Comparison of ENCODE assay signal across 7 cellular contexts in genomic region chr3:185960518-185961288, GRCh38. TPM values are rescaled to one million over a fixed set of nuclear protein-coding genes. Genes with fewer than 3 reads are reported as not detected.
DNase-seq lines count a peak whose midpoint lies in the region; ATAC-seq and TF ChIP-seq lines count a peak whose summit lies in the region.

No MANE protein-coding gene starts in this region.

- DNase-seq in HT1080 (ENCODE audit: low read depth): peak; percentile 40
- DNase-seq in left lobe of liver (ENCODE audit: low spot score): no peak
- DNase-seq in stimulated activated effector memory CD8-positive, alpha-beta T cell treated with anti-CD3 and anti-CD28 coated beads, Interleukin-12 subunit alpha, Interleukin-12 subunit beta, amount 100 ng/mL, for 72 hours (ENCODE audit: low spot score in 2 of 2): no peak
- no peak for DNase-seq in stimulated activated CD4-positive, alpha-beta T cell treated with anti-CD3 and anti-CD28 coated beads, Interleukin-4, amount 100 ng/mL, for 1 hour
- DNase-seq in NCI-H345 treated with DMSO at 0.1 percent for 48 hours (lab: John Stamatoyannopoulos, UW; ENCODE audit: unreplicated experiment): no peak
- no peak for DNase-seq in KG1 (lab: John Stamatoyannopoulos, UW)

- peak overlapping the region; percentile 50 for H3K4me3 ChIP-seq in WI38 (ENCODE audit: low read depth, low read length)

- TF ChIP-seq CTCF in WI38 (IDR thresholded peaks at IDR 0.05; ENCODE audit: low read depth, low read length): no peak

- no peaks in the 10 kb centered on the region for H3K9me3 Mint-ChIP-seq in stimulated activated effector memory CD8-positive, alpha-beta T cell treated with anti-CD3 and anti-CD28 coated beads, Interleukin-12 subunit alpha, Interleukin-12 subunit beta, amount 100 ng/mL, for 72 hours

- no peak overlapping the region for H3K4me3 Mint-ChIP-seq in stimulated activated effector memory CD8-positive, alpha-beta T cell treated with anti-CD3 and anti-CD28 coated beads, Interleukin-12 subunit alpha, Interleukin-12 subunit beta, amount 100 ng/mL, for 72 hours

- no peak overlapping the region for H3K27ac Mint-ChIP-seq in stimulated activated effector memory CD8-positive, alpha-beta T cell treated with anti-CD3 and anti-CD28 coated beads, Interleukin-12 subunit alpha, Interleukin-12 subunit beta, amount 100 ng/mL, for 72 hours

- peak; percentile 78 for ATAC-seq in left lobe of liver
- peak; percentile 32 for ATAC-seq in stimulated activated effector memory CD8-positive, alpha-beta T cell treated with anti-CD3 and anti-CD28 coated beads, Interleukin-12 subunit alpha, Interleukin-12 subunit beta, amount 100 ng/mL, for 72 hours

- no peaks in the 10 kb centered on the region for H3K36me3 Mint-ChIP-seq in stimulated activated effector memory CD8-positive, alpha-beta T cell treated with anti-CD3 and anti-CD28 coated beads, Interleukin-12 subunit alpha, Interleukin-12 subunit beta, amount 100 ng/mL, for 72 hours

- no peaks in the 10 kb centered on the region for H3K4me1 Mint-ChIP-seq in stimulated activated effector memory CD8-positive, alpha-beta T cell treated with anti-CD3 and anti-CD28 coated beads, Interleukin-12 subunit alpha, Interleukin-12 subunit beta, amount 100 ng/mL, for 72 hours

RNA-seq across cellular contexts. Expression of gene TRA2B, which starts 22.9 kb away (rescaled TPM):
- 427 and 535 TPM in 2 replicates for total RNA-seq in HT1080 (2014; rRNA removed; shearing (Covaris generic))
- 207 and 262 TPM in 2 replicates for polyA plus RNA-seq in HT1080 (2015; cell fraction: cytosol; rRNA removed)
- polyA plus RNA-seq in HT1080 (2015; cell fraction: nucleus; rRNA removed): 549 and 852 TPM in 2 replicates
- total RNA-seq in left lobe of liver: 40.4 TPM

Comparison
In these comparisons a context has a peak if more than half of its experiments do, and no peak if none do; other contexts are left out.
1. RNA of gene TRA2B, which starts 22.9 kb away (total RNA-seq): 427 to 535 TPM in HT1080; 40.4 TPM in left lobe of liver (single experiment); every median in the first group is over 10 times any median in the second.